31 cellular contexts compared by ENCODE assay signal in the genomic region with DNA sequence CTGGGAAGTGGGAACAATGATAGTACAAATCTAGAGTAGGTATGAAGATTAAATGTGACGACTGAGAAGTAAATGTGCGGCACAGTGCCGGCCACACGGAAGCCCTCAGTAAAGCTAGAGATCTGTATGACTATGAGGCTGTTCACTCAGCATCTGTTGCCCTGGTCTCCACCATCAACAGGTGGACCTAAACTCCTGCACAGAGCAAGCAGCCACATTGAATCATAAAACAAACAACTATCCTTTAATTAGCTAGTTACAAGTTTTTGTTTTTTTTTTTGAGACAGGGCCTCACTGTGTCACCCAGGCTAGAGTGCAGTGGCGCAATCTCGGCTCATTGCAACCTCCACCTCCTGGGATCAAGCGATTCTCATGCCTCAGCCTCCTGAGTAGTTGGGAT. TPM values are rescaled to one million over a fixed set of nuclear protein-coding genes. Genes with fewer than 3 reads are reported as not detected.
"Had no signal": no experiment of that assay in that cellular context is flagged by ENCODE, and none has a peak within 500 bp of the region (broad histone marks: within the 10 kb centered on the region; RNA-seq: fewer than 3 reads in every experiment).

No MANE protein-coding gene starts in this region.

- H3K4me1 ChIP-seq: colonic mucosa, esophagus squamous epithelium, gastrocnemius medialis, heart right ventricle, left lung, lower lobe of right lung had no signal

- DNase-seq: colonic mucosa; cortex of kidney; effector CD8-positive, alpha-beta T cell; effector memory CD8-positive, alpha-beta T cell; endodermal cell; erythroblast; esophagus squamous epithelium; foreskin fibroblast; foreskin melanocyte; gastrocnemius medialis; glutamatergic neuron; head of caudate nucleus; heart right ventricle; hippocampal formation; left cardiac atrium; left lung; left ventricle myocardium superior; lower lobe of right lung; mesenchymal stem cell; naive thymus-derived CD4-positive, alpha-beta T cell had no signal

- H3K36me3 ChIP-seq: colonic mucosa, esophagus squamous epithelium, gastrocnemius medialis, heart right ventricle, left lung, lower lobe of right lung had no signal

- H3K27me3 ChIP-seq: colonic mucosa, gastrocnemius medialis had no signal

- H3K4me3 ChIP-seq: colonic mucosa, esophagus squamous epithelium, gastrocnemius medialis, heart right ventricle, left lung, lower lobe of right lung had no signal

- ATAC-seq: effector memory CD8-positive, alpha-beta T cell; esophagus mucosa; gastrocnemius medialis; heart right ventricle; left cardiac atrium; left lung; left ventricle myocardium superior; lower lobe of right lung; naive thymus-derived CD4-positive, alpha-beta T cell had no signal

- H3K9me3 ChIP-seq: colonic mucosa, gastrocnemius medialis, lower lobe of right lung had no signal

- H3K27ac ChIP-seq: colonic mucosa, epithelial cell of prostate, esophagus squamous epithelium, gastrocnemius medialis, heart right ventricle, left lung, lower lobe of right lung had no signal

RNA-seq across cellular contexts. Expression of a gene that starts 16.6 kb away (rescaled TPM):
- total RNA-seq: dermis microvascular lymphatic vessel endothelial cell; glomerular endothelial cell; kidney epithelial cell; lung microvascular endothelial cell; naive thymus-derived CD4-positive, alpha-beta T cell had no signal
- polyA plus RNA-seq: keratinocyte; naive thymus-derived CD4-positive, alpha-beta T cell had no signal

RNA-seq across cellular contexts. Expression of a gene that starts 18.0 kb away (rescaled TPM):
- total RNA-seq: dermis microvascular lymphatic vessel endothelial cell; endodermal cell; glomerular endothelial cell; kidney epithelial cell; lung microvascular endothelial cell; mesothelial cell of epicardium; naive thymus-derived CD4-positive, alpha-beta T cell had no signal
- polyA plus RNA-seq: keratinocyte; naive thymus-derived CD4-positive, alpha-beta T cell had no signal

RNA-seq across cellular contexts. Expression of a gene that starts 27.9 kb away (rescaled TPM):
- total RNA-seq: colonic mucosa; dermis microvascular lymphatic vessel endothelial cell; endodermal cell; esophagus mucosa; esophagus squamous epithelium; gastrocnemius medialis; glomerular endothelial cell; heart right ventricle; kidney epithelial cell; left cardiac atrium; left lung; left ventricle myocardium superior; lower leg skin; lower lobe of right lung; lung microvascular endothelial cell; mesenteric fat pad; mesothelial cell of epicardium; mucosa of gallbladder; naive thymus-derived CD4-positive, alpha-beta T cell had no signal
- polyA plus RNA-seq: heart right ventricle; keratinocyte; naive thymus-derived CD4-positive, alpha-beta T cell had no signal
